ENCODE assay signal across 10 cellular contexts in the genomic region with DNA sequence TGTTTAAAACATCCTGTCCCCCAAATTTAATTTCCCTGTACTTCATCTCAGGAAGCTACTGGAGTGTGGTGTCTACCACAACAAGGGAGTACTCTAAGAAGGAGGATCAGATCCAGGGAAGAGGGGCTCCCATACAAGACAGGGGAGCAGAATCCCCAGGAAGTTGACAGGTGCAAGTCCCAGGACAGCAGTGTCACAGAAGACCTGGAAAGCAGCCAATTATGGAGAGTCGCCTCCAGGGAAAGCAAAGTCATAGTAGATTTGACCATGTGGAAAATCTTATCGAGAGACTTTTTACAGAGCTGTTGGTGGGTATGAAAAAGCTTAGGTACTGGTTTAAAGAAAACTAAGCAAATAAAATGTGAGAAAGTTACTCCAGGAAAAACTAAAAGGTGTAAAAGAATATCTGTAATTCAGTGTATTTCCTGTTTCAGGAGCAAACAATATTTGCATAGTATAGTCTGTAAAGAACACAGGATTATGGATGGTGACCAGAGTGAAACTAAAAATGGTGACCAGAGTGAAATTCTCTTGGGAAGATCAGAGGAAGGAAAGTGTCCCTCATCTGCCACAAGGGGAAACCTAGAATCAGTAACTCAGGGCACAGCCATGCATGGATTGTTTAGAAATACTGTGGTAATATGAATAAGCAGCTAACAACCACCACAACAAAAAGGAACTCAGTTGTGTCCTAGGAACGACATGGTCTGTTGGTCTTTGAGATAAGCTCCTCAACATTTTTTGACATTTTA. TPM values are rescaled to one million over a fixed set of nuclear protein-coding genes. Genes with fewer than 3 reads are reported as not detected.
DNase-seq lines count a peak whose midpoint lies in the region; ATAC-seq and TF ChIP-seq lines count a peak whose summit lies in the region.
"Had no signal": no experiment of that assay in that cellular context is flagged by ENCODE, and none has a peak within 500 bp of the region (broad histone marks: within the 10 kb centered on the region; RNA-seq: fewer than 3 reads in every experiment).

No MANE protein-coding gene starts in this region.

- H3K36me3 ChIP-seq in SK-N-SH (replicated peaks in 1 of 2; ENCODE audit: control insufficient read depth in 1 of 2, insufficient read depth in 2 of 2, low read length in 1 of 2) (peaks cover 38 to 50% of the 10 kb centered on the region in 2 experiments), psoas muscle (ENCODE audit: insufficient read depth in 1 of 2, low read depth in 1 of 2) (peaks cover 0 to 49% of the 10 kb centered on the region in 2 donors), lower lobe of right lung (peaks cover 39% of the 10 kb centered on the region), neural progenitor cell (no peaks in the 10 kb centered on the region)

- H3K4me3 Mint-ChIP-seq in neural progenitor cell, result no peak overlapping the region
- H3K4me3 Mint-ChIP-seq: activated T-helper 1 cell treated with anti-CD3 and anti-CD28 coated beads, Interleukin-12 subunit alpha, Interleukin-12 subunit beta, Interleukin-2, Interleukin-4 antibody, amounts not matched to agents 30 ng/mL and 10 ng/mL and 1 ng/mL, durations not matched to agents 14 hours and 24 hours and 36 hours had no signal

- CTCF ChIA-PET in SK-N-SH (lab: Yijun Ruan, JAX), result interaction anchor here (0.7 to 3.9 kb wide), 12 partner anchors 10 to 636 kb away, joined by 3 to 42 read pairs (median 4); no protein-coding TSS in a partner anchor

- no peaks in the 10 kb centered on the region for H3K9me3 Mint-ChIP-seq in neural progenitor cell
- H3K9me3 Mint-ChIP-seq: activated T-helper 1 cell treated with anti-CD3 and anti-CD28 coated beads, Interleukin-12 subunit alpha, Interleukin-12 subunit beta, Interleukin-2, Interleukin-4 antibody, amounts not matched to agents 30 ng/mL and 10 ng/mL and 1 ng/mL, durations not matched to agents 14 hours and 24 hours and 36 hours had no signal

- H3F3A ChIP-seq in SK-N-SH (replicated peaks; ENCODE audit: insufficient read depth) (peaks cover 16% of the 10 kb centered on the region), neural progenitor cell (ENCODE audit: low read depth) (no peaks in the 10 kb centered on the region)

- TF ChIP-seq RAD21 in SK-N-SH (IDR thresholded peaks at IDR 0.05; ENCODE audit: low read length), result no peak

- H3K27me3 ChIP-seq in SK-N-SH (ENCODE audit: insufficient read depth) (no peaks in the 10 kb centered on the region), psoas muscle (ENCODE audit: insufficient read depth in 3 of 3, low read length in 2 of 3) (no peaks in the 10 kb centered on the region), lower lobe of right lung (ENCODE audit: low read depth) (no peaks in the 10 kb centered on the region), neural progenitor cell (no peaks in the 10 kb centered on the region)
- H3K27me3 ChIP-seq: foreskin keratinocyte had no signal

- H3K9ac ChIP-seq in SK-N-SH (no peak overlapping the region), neural progenitor cell (no peak overlapping the region)

- ATAC-seq in HG03196 (IDR thresholded peaks at IDR 0.05; ENCODE audit: unreplicated experiment) (peak; percentile 55), psoas muscle (peak in 1 of 4 donors; percentile 49), lower lobe of right lung (no peak), GM19035 (IDR thresholded peaks at IDR 0.05; ENCODE audit: unreplicated experiment) (no peak)
- ATAC-seq: foreskin keratinocyte had no signal

- no peak overlapping the region for H3K27ac Mint-ChIP-seq in neural progenitor cell
- H3K27ac Mint-ChIP-seq: activated T-helper 1 cell treated with anti-CD3 and anti-CD28 coated beads, Interleukin-12 subunit alpha, Interleukin-12 subunit beta, Interleukin-2, Interleukin-4 antibody, amounts not matched to agents 30 ng/mL and 10 ng/mL and 1 ng/mL, durations not matched to agents 14 hours and 24 hours and 36 hours had no signal

- H4K20me1 ChIP-seq in SK-N-SH (ENCODE audit: insufficient read depth), result no peaks in the 10 kb centered on the region
- H4K20me1 ChIP-seq in neural progenitor cell (ENCODE audit: low read depth), result no peaks in the 10 kb centered on the region

- H3K4me1 ChIP-seq in SK-N-SH (ENCODE audit: control insufficient read depth in 1 of 2, insufficient read depth in 2 of 2, low read depth in 1 of 2, low read length in 1 of 2) (peaks cover 0 to 5% of the 10 kb centered on the region in 2 experiments; a peak in 1 of 4 replicates), psoas muscle (no peaks in the 10 kb centered on the region), lower lobe of right lung (no peaks in the 10 kb centered on the region), neural progenitor cell (no peaks in the 10 kb centered on the region)
- H3K4me1 ChIP-seq: foreskin keratinocyte had no signal

- TF ChIP-seq CTCF in SK-N-SH (IDR thresholded peaks at IDR 0.05), result peak; percentile 16; the same call in 1 of the 2 replicates
- peak; percentile 18 for TF ChIP-seq CTCF in psoas muscle (IDR thresholded peaks at IDR 0.05)
- TF ChIP-seq CTCF in lower lobe of right lung (IDR thresholded peaks at IDR 0.05), result no peak
- TF ChIP-seq CTCF in neural progenitor cell (IDR thresholded peaks at IDR 0.05), result no peak

- DNase-seq in NCI-H2196 (lab: John Stamatoyannopoulos, UW; ENCODE audit: unreplicated experiment) (peak; percentile 9), NCI-H2196 treated with DMSO at 0.1 percent for 48 hours (lab: John Stamatoyannopoulos, UW; ENCODE audit: unreplicated experiment) (no peak), SK-N-SH (peak; percentile 54), psoas muscle (no peak), lower lobe of right lung (no peak), neural progenitor cell (ENCODE audit: low spot score) (no peak)
- DNase-seq: foreskin keratinocyte had no signal

- peaks cover 6% of the 10 kb centered on the region for H3K36me3 Mint-ChIP-seq in neural progenitor cell

- H3K9me3 ChIP-seq in SK-N-SH (no peaks in the 10 kb centered on the region), psoas muscle (no peaks in the 10 kb centered on the region), lower lobe of right lung (no peaks in the 10 kb centered on the region), neural progenitor cell (ENCODE audit: low read depth) (no peaks in the 10 kb centered on the region)

- H3K4me1 Mint-ChIP-seq in neural progenitor cell, result no peaks in the 10 kb centered on the region

- no peaks in the 10 kb centered on the region for H3K9me2 ChIP-seq in SK-N-SH

- H3K27ac ChIP-seq in SK-N-SH (ENCODE audit: low read depth in 2 of 2, low read length in 1 of 2) (no peak overlapping the region), psoas muscle (no peak overlapping the region), lower lobe of right lung (no peak overlapping the region), neural progenitor cell (no peak overlapping the region)
- H3K27ac ChIP-seq: foreskin keratinocyte had no signal

- no peak overlapping the region for H3K4me3 ChIP-seq in SK-N-SH (ENCODE audit: low read depth in 2 of 2, low read length in 1 of 2)
- no peak overlapping the region for H3K4me3 ChIP-seq in psoas muscle
- H3K4me3 ChIP-seq in lower lobe of right lung, result no peak overlapping the region
- H3K4me3 ChIP-seq in neural progenitor cell, result no peak overlapping the region

- no peak for TF ChIP-seq EP300 in SK-N-SH (IDR thresholded peaks at IDR 0.05; ENCODE audit: borderline replicate concordance in 1 of 2, low read depth in 1 of 2, low read length in 1 of 2)

- intact Hi-C loops in psoas muscle (cut with DNase I) (no loop called here), lower lobe of right lung (cut with DNase I) (loop anchor here (10.0 kb wide), 1 partner anchor 125 kb away; no protein-coding TSS in a partner anchor)

- H3K79me2 ChIP-seq in SK-N-SH (ENCODE audit: insufficient read depth), result no peaks in the 10 kb centered on the region
- no peaks in the 10 kb centered on the region for H3K79me2 ChIP-seq in neural progenitor cell (ENCODE audit: low read depth)

- no peaks in the 10 kb centered on the region for H3K27me3 Mint-ChIP-seq in neural progenitor cell (ENCODE audit: insufficient read depth, low read depth)

- POLR2A ChIA-PET in SK-N-SH (lab: Yijun Ruan, JAX), result interaction anchor here (1.7 kb wide), 1 partner anchor 44 kb away, joined by 5 read pairs; no protein-coding TSS in a partner anchor

- H3K4me2 ChIP-seq in SK-N-SH (no peak overlapping the region), neural progenitor cell (no peak overlapping the region)

- 61% methylated on average over 3 of the region's 3 CpGs for WGBS in SK-N-SH (ENCODE audit: low lambda C conversion rate)
- WGBS in psoas muscle, 3 donors, result 25 to 41% (median 40%) methylated on average over 3 of the region's 3 CpGs

- no peak overlapping the region for H2AFZ ChIP-seq in SK-N-SH (ENCODE audit: low read depth)
- H2AFZ ChIP-seq in neural progenitor cell (replicated peaks), result no peak overlapping the region

TF ChIP-seq in SK-N-SH, 30 proteins besides CTCF, POLR2A, EP300 and RAD21 (continues in another document):
- TF ChIP-seq ELF1 (IDR thresholded peaks at IDR 0.05), result no peak
- no peak for TF ChIP-seq EZH2phosphoT487 (IDR thresholded peaks at IDR 0.05; ENCODE audit: borderline replicate concordance, low read depth)
- no peak for TF ChIP-seq POLR2AphosphoS5 (IDR thresholded peaks at IDR 0.05; ENCODE audit: low read depth, low read length)
- TF ChIP-seq, protein P1, sequence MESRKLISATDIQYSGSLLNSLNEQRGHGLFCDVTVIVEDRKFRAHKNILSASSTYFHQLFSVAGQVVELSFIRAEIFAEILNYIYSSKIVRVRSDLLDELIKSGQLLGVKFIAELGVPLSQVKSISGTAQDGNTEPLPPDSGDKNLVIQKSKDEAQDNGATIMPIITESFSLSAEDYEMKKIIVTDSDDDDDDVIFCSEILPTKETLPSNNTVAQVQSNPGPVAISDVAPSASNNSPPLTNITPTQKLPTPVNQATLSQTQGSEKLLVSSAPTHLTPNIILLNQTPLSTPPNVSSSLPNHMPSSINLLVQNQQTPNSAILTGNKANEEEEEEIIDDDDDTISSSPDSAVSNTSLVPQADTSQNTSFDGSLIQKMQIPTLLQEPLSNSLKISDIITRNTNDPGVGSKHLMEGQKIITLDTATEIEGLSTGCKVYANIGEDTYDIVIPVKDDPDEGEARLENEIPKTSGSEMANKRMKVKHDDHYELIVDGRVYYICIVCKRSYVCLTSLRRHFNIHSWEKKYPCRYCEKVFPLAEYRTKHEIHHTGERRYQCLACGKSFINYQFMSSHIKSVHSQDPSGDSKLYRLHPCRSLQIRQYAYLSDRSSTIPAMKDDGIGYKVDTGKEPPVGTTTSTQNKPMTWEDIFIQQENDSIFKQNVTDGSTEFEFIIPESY (IDR thresholded peaks at IDR 0.05; ENCODE audit: borderline replicate concordance, low read depth), result no peak
- no peak for TF ChIP-seq RFX5 (IDR thresholded peaks at IDR 0.05; ENCODE audit: low read length)
- TF ChIP-seq TEAD4 (IDR thresholded peaks at IDR 0.05; ENCODE audit: borderline replicate concordance, insufficient read depth), result no peak
- no peak for TF ChIP-seq FOXM1 (IDR thresholded peaks at IDR 0.05; ENCODE audit: low read depth)

RNA-seq across cellular contexts. Expression of gene LANCL2, which starts 44.5 kb away (rescaled TPM):
- 25.8 and 36.7 TPM in 2 replicates for polyA plus RNA-seq in SK-N-SH (2012; rRNA removed)
- 26.2 and 27.8 TPM in 2 replicates for polyA plus RNA-seq in SK-N-SH (2012; cell fraction: cytosol; rRNA removed)
- polyA plus RNA-seq in SK-N-SH (2012; cell fraction: nucleus; rRNA removed), result 47.6 and 71.0 TPM in 2 replicates
- 10 to 100 TPM in 2 of 4 donors, 1 to 10 TPM in 2; 6.6 to 16.9 (median 10.6) TPM for total RNA-seq in psoas muscle
- 1 to 10 TPM; 5.4 to 9.6 (median 6.4) TPM for polyA plus RNA-seq in psoas muscle
- 5.7 TPM for total RNA-seq in lower lobe of right lung
- total RNA-seq in neural progenitor cell (ENCODE audit: low replicate concordance), result 7.1 and 7.3 TPM in 2 replicates

Comparison
In these comparisons a context has a peak if more than half of its experiments do, and no peak if none do; other contexts are left out.
1. DNase-seq: peak in NCI-H2196 (single experiment) and SK-N-SH (single experiment); none in NCI-H2196 treated with DMSO at 0.1 percent for 48 hours (single experiment), psoas muscle (0 of 2), lower lobe of right lung (single experiment) and neural progenitor cell (single experiment).
2. CTCF ChIP-seq: peak in SK-N-SH (single experiment) and psoas muscle (single experiment); none in lower lobe of right lung (single experiment) and neural progenitor cell (single experiment).